31 cellular contexts compared by ENCODE assay signal in the genomic region with DNA sequence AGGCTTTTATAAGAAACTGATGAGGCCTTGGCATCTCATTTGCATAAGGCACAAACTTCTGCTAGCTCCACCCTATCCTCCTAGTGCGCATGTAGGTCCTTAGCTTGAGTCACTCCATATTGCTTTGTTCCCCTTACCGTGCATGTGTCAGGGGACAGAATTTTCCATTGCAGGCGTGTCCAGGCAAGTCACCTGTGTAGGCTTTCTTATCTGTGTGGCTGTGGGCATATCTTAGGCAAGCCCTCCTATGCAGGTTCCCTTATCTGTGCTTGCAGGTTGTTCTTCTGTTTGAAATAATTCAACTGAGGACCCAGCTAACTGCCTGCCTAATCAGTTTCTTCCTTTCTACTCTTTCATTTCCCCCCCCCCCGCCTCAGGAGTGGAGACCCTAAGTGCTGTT.
"Had no signal": no experiment of that assay in that cellular context is flagged by ENCODE, and none has a peak within 500 bp of the region (broad histone marks: within the 10 kb centered on the region; RNA-seq: fewer than 3 reads in every experiment).

No MANE protein-coding gene starts in this region.

- H3K4me3 Mint-ChIP-seq: activated CD8-positive, alpha-beta T cell treated with anti-CD3 and anti-CD28 coated beads for 36 hours; activated naive CD8-positive, alpha-beta T cell treated with anti-CD3 and anti-CD28 coated beads, Interleukin-2, amount 10 ng/mL, durations not matched to agents 7 days and 5 days; activated T-cell treated with anti-CD3 and anti-CD28 coated beads, Interleukin-2, amount 50 U/mL, for 72 hours; activated T-helper 17 cell treated with anti-CD3 and anti-CD28 coated beads, Interleukin-2, amount 50 U/mL, for 72 hours; T-helper 1 cell treated with Interleukin-12 subunit alpha and Interleukin-12 subunit beta and Interleukin-4 antibody, amounts not matched to agents 30 μg/mL and 1 μg/mL, for 36 hours; T-helper 2 cell treated with Interferon-gamma antibody and Interleukin-4, amounts not matched to agents 5 μg/mL and 100 μg/mL, for 36 hours; WTC11 had no signal

- DNase-seq: activated CD4-positive, alpha-beta T cell treated with anti-CD3 and anti-CD28 coated beads for 48 hours; activated CD4-positive, CD25-positive, alpha-beta regulatory T cell treated with anti-CD3 and anti-CD28 coated beads, Interleukin-2, amount 50 U/mL, for 72 hours; activated CD8-positive, alpha-beta T cell treated with anti-CD3 and anti-CD28 coated beads for 36 hours; activated effector memory CD4-positive, alpha-beta T cell treated with anti-CD3 and anti-CD28 coated beads, Interleukin-2, amount 50 U/mL, for 16 hours; activated naive CD4-positive, alpha-beta T cell; activated naive CD4-positive, alpha-beta T cell treated with anti-CD3 and anti-CD28 coated beads, Interleukin-2, amount 50 U/mL, for 16 hours; activated naive CD8-positive, alpha-beta T cell treated with anti-CD3 and anti-CD28 coated beads, Interleukin-2, amount 10 ng/mL, durations not matched to agents 7 days and 5 days; activated T-cell treated with anti-CD3 and anti-CD28 coated beads, Interleukin-2, amount 50 U/mL, for 1 hour; activated T-cell treated with anti-CD3 and anti-CD28 coated beads, Interleukin-2, amount 50 U/mL, for 72 hours; amygdala; caudate nucleus; NCI-H1105; NCI-H1417 treated with DMSO at 0.1 percent for 48 hours; NCI-H187 treated with DMSO at 0.1 percent for 48 hours; NCI-H2081; NCI-H2171 treated with DMSO at 0.1 percent for 48 hours; NCI-H2227 treated with DMSO at 0.1 percent for 48 hours; NCI-H446; NCI-H510A treated with DMSO at 0.1 percent for 48 hours; NCI-H526 treated with DMSO at 0.1 percent for 48 hours; PC-3; Peyer's patch; RPMI8226; SHP77 treated with DMSO at 0.1 percent for 48 hours; SK-N-SH had no signal

- H3K27ac Mint-ChIP-seq: activated CD8-positive, alpha-beta T cell treated with anti-CD3 and anti-CD28 coated beads for 36 hours; activated naive CD8-positive, alpha-beta T cell treated with anti-CD3 and anti-CD28 coated beads, Interleukin-2, amount 10 ng/mL, durations not matched to agents 7 days and 5 days; activated T-cell treated with anti-CD3 and anti-CD28 coated beads, Interleukin-2, amount 50 U/mL, for 72 hours; activated T-helper 17 cell treated with anti-CD3 and anti-CD28 coated beads, Interleukin-2, amount 50 U/mL, for 72 hours; T-helper 1 cell treated with Interleukin-12 subunit alpha and Interleukin-12 subunit beta and Interleukin-4 antibody, amounts not matched to agents 30 μg/mL and 1 μg/mL, for 36 hours; T-helper 2 cell treated with Interferon-gamma antibody and Interleukin-4, amounts not matched to agents 5 μg/mL and 100 μg/mL, for 36 hours; WTC11 had no signal

- H3K4me1 ChIP-seq: ascending aorta, Peyer's patch had no signal

- H3K36me3 Mint-ChIP-seq: activated naive CD8-positive, alpha-beta T cell treated with anti-CD3 and anti-CD28 coated beads, Interleukin-2, amount 10 ng/mL, durations not matched to agents 7 days and 5 days had no signal

- ATAC-seq: activated CD8-positive, alpha-beta T cell treated with anti-CD3 and anti-CD28 coated beads for 36 hours; activated T-cell treated with anti-CD3 and anti-CD28 coated beads, Interleukin-2, amount 50 U/mL, for 72 hours; activated T-helper 17 cell treated with anti-CD3 and anti-CD28 coated beads, Interleukin-2, amount 50 U/mL, for 72 hours; PC-3; WTC11 had no signal

- H3K36me3 ChIP-seq: ascending aorta, Peyer's patch, SJSA1 had no signal

- H3K27me3 ChIP-seq: ascending aorta, Peyer's patch, SJSA1 had no signal

- H3K27ac ChIP-seq: ascending aorta, Peyer's patch, SJSA1 had no signal

- H3K4me1 Mint-ChIP-seq: WTC11 had no signal

- H3K27me3 Mint-ChIP-seq: activated CD8-positive, alpha-beta T cell treated with anti-CD3 and anti-CD28 coated beads for 36 hours; activated naive CD8-positive, alpha-beta T cell treated with anti-CD3 and anti-CD28 coated beads, Interleukin-2, amount 10 ng/mL, durations not matched to agents 7 days and 5 days had no signal

- H3K4me2 ChIP-seq: SK-N-SH had no signal

- H3K9ac ChIP-seq: SK-N-SH had no signal

- H3K9me3 ChIP-seq: Peyer's patch, SJSA1, SK-N-SH had no signal

- H3K4me3 ChIP-seq: ascending aorta, Peyer's patch, SJSA1 had no signal

- H3K9me3 Mint-ChIP-seq: activated CD8-positive, alpha-beta T cell treated with anti-CD3 and anti-CD28 coated beads for 36 hours; activated T-helper 17 cell treated with anti-CD3 and anti-CD28 coated beads, Interleukin-2, amount 50 U/mL, for 72 hours had no signal
